In the genomic region with DNA sequence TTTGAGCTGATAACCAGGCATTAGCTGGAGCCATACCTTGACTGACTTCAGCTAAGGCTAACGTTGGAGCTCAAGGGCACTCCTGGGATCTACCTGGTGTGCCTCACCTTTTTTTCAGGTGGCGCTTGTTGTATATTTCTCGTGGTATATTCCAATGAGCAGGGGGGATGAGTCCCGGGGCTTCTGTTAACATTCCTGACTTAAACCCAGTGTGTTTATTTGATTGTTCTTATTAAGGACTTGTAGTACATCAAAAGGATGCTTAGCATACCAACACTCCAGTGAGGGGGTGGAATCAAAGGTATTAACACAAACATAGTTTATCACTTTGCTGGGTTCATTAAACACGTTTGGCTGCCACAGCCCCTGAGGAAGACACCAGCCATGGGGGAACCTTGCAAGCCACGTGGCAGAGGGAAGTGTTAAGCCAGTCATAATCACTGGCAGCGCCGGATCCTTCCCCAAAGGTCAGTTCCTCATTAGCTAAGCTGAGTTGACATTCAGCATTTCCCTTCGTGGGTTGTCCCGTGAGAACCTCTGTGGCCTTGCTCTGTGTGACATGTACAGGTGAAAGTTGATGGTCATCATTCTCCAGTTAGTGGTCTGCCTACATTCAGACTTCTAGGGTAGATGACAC, we compare ENCODE assay signal across 8 cellular contexts.
DNase-seq lines count a peak whose midpoint lies in the region; ATAC-seq and TF ChIP-seq lines count a peak whose summit lies in the region.

No MANE protein-coding gene starts in this region.

- no peak overlapping the region for H2AFZ ChIP-seq in GM23338

- H4K20me1 ChIP-seq in BLaER1 = peaks cover 99% of the 10 kb centered on the region
- H4K20me1 ChIP-seq in GM23338 (replicated peaks; ENCODE audit: insufficient read depth) = 0 out of 2 replicates have a peak, but pooled peaks cover 3% of the 10 kb centered on the region

- POLR2A ChIA-PET in Panc1 (lab: Charles Lee) = no interaction called here
- POLR2A ChIA-PET in activated CD4-positive, alpha-beta T cell treated with anti-CD3 and anti-CD28 coated beads, Interleukin-2, amount 10 ng/mL, durations not matched to agents 7 days and 5 days (lab: Charles Lee) = no interaction called here

- H3K27me3 ChIP-seq in BLaER1 = no peaks in the 10 kb centered on the region
- no peaks in the 10 kb centered on the region for H3K27me3 ChIP-seq in GM23338 (ENCODE audit: insufficient read depth)
- no peaks in the 10 kb centered on the region for H3K27me3 ChIP-seq in Panc1 (ENCODE audit: control insufficient read depth, insufficient read depth, low read length)
- no peaks in the 10 kb centered on the region for H3K27me3 ChIP-seq in neutrophil

- H3K4me1 ChIP-seq in BLaER1 (peaks cover 99% of the 10 kb centered on the region), GM23338 (ENCODE audit: insufficient read depth) (peaks cover 16% of the 10 kb centered on the region), Panc1 (ENCODE audit: control insufficient read depth, insufficient read depth, low read length) (peaks cover 62% of the 10 kb centered on the region), neutrophil (ENCODE audit: control insufficient read depth in 1 of 2, insufficient read depth in 1 of 2, low read depth in 1 of 2, low read length in 1 of 2) (peaks cover 24 to 27% of the 10 kb centered on the region in 2 experiments)

- peaks cover 10% of the 10 kb centered on the region; the same call in 1 of the 2 replicates for H3F3A ChIP-seq in GM23338 (replicated peaks; ENCODE audit: low read depth)

- H3K36me3 ChIP-seq in BLaER1 (peaks cover 99% of the 10 kb centered on the region), GM23338 (ENCODE audit: insufficient read depth) (0 out of 2 replicates have a peak, but pooled peaks cover 2% of the 10 kb centered on the region), Panc1 (ENCODE audit: control insufficient read depth, insufficient read depth, low read length) (no peaks in the 10 kb centered on the region), neutrophil (peaks cover 27% of the 10 kb centered on the region)

- H3K9me3 ChIP-seq in BLaER1 = no peaks in the 10 kb centered on the region
- no peaks in the 10 kb centered on the region for H3K9me3 ChIP-seq in Panc1 (ENCODE audit: control insufficient read depth, insufficient read depth, low read depth, low read length)
- no peaks in the 10 kb centered on the region for H3K9me3 ChIP-seq in neutrophil

- CTCF ChIA-PET in Panc1 (lab: Charles Lee) = no interaction called here
- CTCF ChIA-PET in activated CD4-positive, alpha-beta T cell treated with anti-CD3 and anti-CD28 coated beads, Interleukin-2, amount 10 ng/mL, durations not matched to agents 7 days and 5 days (lab: Charles Lee) = no interaction called here

- peak overlapping the region; percentile 38 for H3K4me2 ChIP-seq in BLaER1
- H3K4me2 ChIP-seq in GM23338 = no peak overlapping the region

- ATAC-seq in GM23338 (peak; percentile 4; the same call in 1 of the 3 replicates), Panc1 (peak; percentile 1; the same call in 1 of the 2 replicates)

- H3K27me3 Mint-ChIP-seq in GM23338 (ENCODE audit: insufficient read depth, low read depth, poor library complexity) = peaks cover 16% of the 10 kb centered on the region
- no peaks in the 10 kb centered on the region for H3K27me3 Mint-ChIP-seq in activated CD4-positive, alpha-beta T cell treated with anti-CD3 and anti-CD28 coated beads, Interleukin-2, amount 10 ng/mL, durations not matched to agents 7 days and 5 days

- H3K9me3 Mint-ChIP-seq in GM23338 = no peaks in the 10 kb centered on the region
- H3K9me3 Mint-ChIP-seq in activated CD4-positive, alpha-beta T cell treated with anti-CD3 and anti-CD28 coated beads, Interleukin-2, amount 10 ng/mL, durations not matched to agents 7 days and 5 days = no peaks in the 10 kb centered on the region

- TF ChIP-seq CTCF in GM23338 (conservative IDR thresholded peaks at IDR 0.05; ENCODE audit: low read depth in 2 of 2) (no peak), Panc1 (IDR thresholded peaks at IDR 0.05) (no peak), epithelial cell of proximal tubule (conservative IDR thresholded peaks at IDR 0.05; ENCODE audit: low read depth, low read length) (no peak), neutrophil (IDR thresholded peaks at IDR 0.05) (no peak)

- in situ Hi-C loops in Panc1 (cut with HindIII; ENCODE audit: low pct_unique_long_range_greater_than_20kb, low sequenced_read_pairs) = no loop called here

- no peaks in the 10 kb centered on the region for H3K36me3 Mint-ChIP-seq in GM23338 (ENCODE audit: low read depth)
- peaks cover 17% of the 10 kb centered on the region for H3K36me3 Mint-ChIP-seq in activated CD4-positive, alpha-beta T cell treated with anti-CD3 and anti-CD28 coated beads, Interleukin-2, amount 10 ng/mL, durations not matched to agents 7 days and 5 days (ENCODE audit: low read depth)

- H3K9ac ChIP-seq in BLaER1 = no peak overlapping the region

- intact Hi-C loops in Panc1 (cut with micrococcal nuclease; ENCODE audit: unreplicated experiment) = no loop called here

- no TSS peak for BruUV-seq in Panc1 (replicated peaks; lab: Mats Ljungman, UMichigan)

- H3K4me3 Mint-ChIP-seq in GM23338 = no peak overlapping the region
- no peak overlapping the region for H3K4me3 Mint-ChIP-seq in activated CD4-positive, alpha-beta T cell treated with anti-CD3 and anti-CD28 coated beads, Interleukin-2, amount 10 ng/mL, durations not matched to agents 7 days and 5 days

- H3K79me2 ChIP-seq in GM23338 (replicated peaks; ENCODE audit: insufficient read depth) = no peaks in the 10 kb centered on the region

- H3K9me2 ChIP-seq in GM23338 (ENCODE audit: insufficient read depth) = no peaks in the 10 kb centered on the region

- DNase-seq in GM23338 (ENCODE audit: low spot score) (peak; percentile 57), Panc1 (ENCODE audit: low read depth, low spot score) (no peak), epithelial cell of proximal tubule (ENCODE audit: low read depth) (peak; percentile 61), NCI-H1436 (lab: John Stamatoyannopoulos, UW) (no peak)
- DNase-seq in activated CD4-positive, alpha-beta T cell treated with anti-CD3 and anti-CD28 coated beads, Interleukin-2, amount 50 U/mL, for 48 hours = no peak
- DNase-seq in activated CD4-positive, alpha-beta T cell treated with anti-CD3 and anti-CD28 coated beads, Interleukin-2, amount 10 ng/mL, durations not matched to agents 7 days and 5 days = no peak

- peak overlapping the region; percentile 20 for H3K27ac Mint-ChIP-seq in GM23338
- H3K27ac Mint-ChIP-seq in activated CD4-positive, alpha-beta T cell treated with anti-CD3 and anti-CD28 coated beads, Interleukin-2, amount 10 ng/mL, durations not matched to agents 7 days and 5 days = no peak overlapping the region

- H3K4me1 Mint-ChIP-seq in GM23338 = peaks cover 27% of the 10 kb centered on the region
- peaks cover 30% of the 10 kb centered on the region for H3K4me1 Mint-ChIP-seq in activated CD4-positive, alpha-beta T cell treated with anti-CD3 and anti-CD28 coated beads, Interleukin-2, amount 10 ng/mL, durations not matched to agents 7 days and 5 days

- no peak overlapping the region for H3K4me3 ChIP-seq in BLaER1
- no peak overlapping the region for H3K4me3 ChIP-seq in GM23338
- no peak overlapping the region for H3K4me3 ChIP-seq in Panc1 (ENCODE audit: low read depth in 2 of 2, low read length in 2 of 2)
- H3K4me3 ChIP-seq in epithelial cell of proximal tubule (ENCODE audit: low read depth, low read length) = no peak overlapping the region
- peak overlapping the region; percentile 28 to 36 for H3K4me3 ChIP-seq in neutrophil (ENCODE audit: low read depth in 1 of 2, low read length in 1 of 2)

- H3K27ac ChIP-seq in BLaER1 = 0 out of 2 replicates have a peak overlapping the region, but pooled peaks have one; percentile 63
- peak overlapping the region; percentile 78; the same call in 1 of the 2 replicates for H3K27ac ChIP-seq in GM23338 (ENCODE audit: low read depth)
- H3K27ac ChIP-seq in Panc1 (ENCODE audit: low read length) = peak overlapping the region; percentile 81
- H3K27ac ChIP-seq in neutrophil = peak overlapping the region; percentile 97

TF ChIP-seq in GM23338, 12 proteins besides CTCF, POLR2A, EP300 and RAD21 (continues in another document):
- no peak for TF ChIP-seq ZNF114 (CRISPR knock-in tag; IDR thresholded peaks at IDR 0.05)
- no peak for TF ChIP-seq ZNF331 (CRISPR knock-in tag; IDR thresholded peaks at IDR 0.05; ENCODE audit: low read depth)
- TF ChIP-seq CREB1 (CRISPR knock-in tag; IDR thresholded peaks at IDR 0.05; ENCODE audit: low read depth) = no peak
- no peak for TF ChIP-seq NANOG (IDR thresholded peaks at IDR 0.05; ENCODE audit: borderline replicate concordance)
- TF ChIP-seq STAT1 (IDR thresholded peaks at IDR 0.05; ENCODE audit: unreplicated experiment) = no peak
- TF ChIP-seq, protein P1, sequence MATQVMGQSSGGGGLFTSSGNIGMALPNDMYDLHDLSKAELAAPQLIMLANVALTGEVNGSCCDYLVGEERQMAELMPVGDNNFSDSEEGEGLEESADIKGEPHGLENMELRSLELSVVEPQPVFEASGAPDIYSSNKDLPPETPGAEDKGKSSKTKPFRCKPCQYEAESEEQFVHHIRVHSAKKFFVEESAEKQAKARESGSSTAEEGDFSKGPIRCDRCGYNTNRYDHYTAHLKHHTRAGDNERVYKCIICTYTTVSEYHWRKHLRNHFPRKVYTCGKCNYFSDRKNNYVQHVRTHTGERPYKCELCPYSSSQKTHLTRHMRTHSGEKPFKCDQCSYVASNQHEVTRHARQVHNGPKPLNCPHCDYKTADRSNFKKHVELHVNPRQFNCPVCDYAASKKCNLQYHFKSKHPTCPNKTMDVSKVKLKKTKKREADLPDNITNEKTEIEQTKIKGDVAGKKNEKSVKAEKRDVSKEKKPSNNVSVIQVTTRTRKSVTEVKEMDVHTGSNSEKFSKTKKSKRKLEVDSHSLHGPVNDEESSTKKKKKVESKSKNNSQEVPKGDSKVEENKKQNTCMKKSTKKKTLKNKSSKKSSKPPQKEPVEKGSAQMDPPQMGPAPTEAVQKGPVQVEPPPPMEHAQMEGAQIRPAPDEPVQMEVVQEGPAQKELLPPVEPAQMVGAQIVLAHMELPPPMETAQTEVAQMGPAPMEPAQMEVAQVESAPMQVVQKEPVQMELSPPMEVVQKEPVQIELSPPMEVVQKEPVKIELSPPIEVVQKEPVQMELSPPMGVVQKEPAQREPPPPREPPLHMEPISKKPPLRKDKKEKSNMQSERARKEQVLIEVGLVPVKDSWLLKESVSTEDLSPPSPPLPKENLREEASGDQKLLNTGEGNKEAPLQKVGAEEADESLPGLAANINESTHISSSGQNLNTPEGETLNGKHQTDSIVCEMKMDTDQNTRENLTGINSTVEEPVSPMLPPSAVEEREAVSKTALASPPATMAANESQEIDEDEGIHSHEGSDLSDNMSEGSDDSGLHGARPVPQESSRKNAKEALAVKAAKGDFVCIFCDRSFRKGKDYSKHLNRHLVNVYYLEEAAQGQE (IDR thresholded peaks at IDR 0.05; ENCODE audit: unreplicated experiment) = no peak

Comparison
In these comparisons a context has a peak if more than half of its experiments do, and no peak if none do; other contexts are left out.
1. H3K4me3 ChIP-seq: peak in neutrophil (2 of 2); none in BLaER1 (single experiment), GM23338 (single experiment), Panc1 (0 of 2) and epithelial cell of proximal tubule (single experiment).
2. DNase-seq: peak in GM23338 (single experiment) and epithelial cell of proximal tubule (single experiment); none in Panc1 (single experiment), NCI-H1436 (single experiment), activated CD4-positive, alpha-beta T cell treated with anti-CD3 and anti-CD28 coated beads, Interleukin-2, amount 50 U/mL, for 48 hours (0 of 2) and activated CD4-positive, alpha-beta T cell treated with anti-CD3 and anti-CD28 coated beads, Interleukin-2, amount 10 ng/mL, durations not matched to agents 7 days and 5 days (single experiment).
3. Peak in every context shown above with its lines, with median percentiles within 50 percentile points of each other: H3K27ac ChIP-seq.